1 cellular context compared by ENCODE assay signal in genomic region chr1:248152056-248152827, GRCh38.
TF ChIP-seq lines count a peak whose summit lies in the region.

No MANE protein-coding gene starts in this region.

TF ChIP-seq in GM23338, 12 proteins besides CTCF, POLR2A, EP300 and RAD21 (continued from another document):
- TF ChIP-seq ZNF462 (CRISPR knock-in tag; IDR thresholded peaks at IDR 0.05) (no peak), REST (IDR thresholded peaks at IDR 0.05; ENCODE audit: unreplicated experiment) (no peak), ZNF114 (CRISPR knock-in tag; IDR thresholded peaks at IDR 0.05) (no peak), ETS1 (IDR thresholded peaks at IDR 0.05) (no peak), NANOG (IDR thresholded peaks at IDR 0.05; ENCODE audit: borderline replicate concordance) (no peak), CREB1 (CRISPR knock-in tag; IDR thresholded peaks at IDR 0.05; ENCODE audit: low read depth) (no peak), ZNF331 (CRISPR knock-in tag; IDR thresholded peaks at IDR 0.05; ENCODE audit: low read depth) (no peak), EZH2 (IDR thresholded peaks at IDR 0.05; ENCODE audit: low read depth, unreplicated experiment) (no peak), POLR2AphosphoS5 (IDR thresholded peaks at IDR 0.05; ENCODE audit: low read depth) (no peak), EZH2phosphoT487 (IDR thresholded peaks at IDR 0.05; ENCODE audit: unreplicated experiment) (no peak), STAT1 (IDR thresholded peaks at IDR 0.05; ENCODE audit: unreplicated experiment) (no peak)
